8 cellular contexts compared by ENCODE assay signal in genomic region chr17:80790981-80791742, GRCh38.
A peak's percentile ranks its signal among the peaks of the same experiment; 100 is the strongest.
DNase-seq lines count a peak whose midpoint lies in the region; ATAC-seq and TF ChIP-seq lines count a peak whose summit lies in the region.

No MANE protein-coding gene starts in this region.

- H3K4me1 Mint-ChIP-seq in activated CD4-positive, alpha-beta T cell treated with anti-CD3 and anti-CD28 coated beads, Interleukin-2, amount 10 ng/mL, durations not matched to agents 24 days and 14 days = peaks cover 72% of the 10 kb centered on the region
- H3K4me1 Mint-ChIP-seq in activated CD8-positive, alpha-beta T cell treated with anti-CD3 and anti-CD28 coated beads for 36 hours (ENCODE audit: low read depth) = peaks cover 76% of the 10 kb centered on the region
- H3K4me1 Mint-ChIP-seq in stimulated activated naive CD8-positive, alpha-beta T cell treated with anti-CD3 and anti-CD28 coated beads, Interleukin-15, amount 100 ng/mL, for 72 hours = peaks cover 95% of the 10 kb centered on the region

- peak overlapping the region; percentile 97 for H3K27ac Mint-ChIP-seq in activated CD4-positive, alpha-beta T cell treated with anti-CD3 and anti-CD28 coated beads, Interleukin-2, amount 10 ng/mL, durations not matched to agents 24 days and 14 days
- peak overlapping the region; percentile 96 for H3K27ac Mint-ChIP-seq in activated CD8-positive, alpha-beta T cell treated with anti-CD3 and anti-CD28 coated beads for 36 hours
- H3K27ac Mint-ChIP-seq in stimulated activated naive CD8-positive, alpha-beta T cell treated with anti-CD3 and anti-CD28 coated beads, Interleukin-15, amount 100 ng/mL, for 72 hours = peak overlapping the region; percentile 94 to 98

- POLR2A ChIA-PET in activated CD8-positive, alpha-beta T cell treated with anti-CD3 and anti-CD28 coated beads for 36 hours (lab: Charles Lee) = interaction anchor here (0.7 to 2.9 kb wide), 15 partner anchors 10 to 337 kb away, joined by 3 to 21 read pairs (median 5); no protein-coding TSS in a partner anchor

- WGBS in hepatocyte (ENCODE audit: low lambda C conversion rate, missing lambda C conversion rate) = 71% methylated on average over 10 of the region's 10 CpGs

- CTCF ChIA-PET in activated CD8-positive, alpha-beta T cell treated with anti-CD3 and anti-CD28 coated beads for 36 hours (lab: Charles Lee) = interaction anchor here (0.7 to 1.5 kb wide), 10 partner anchors 9 to 179 kb away, joined by 3 to 5 read pairs (median 3); no protein-coding TSS in a partner anchor

- H3K27ac ChIP-seq in hepatocyte = peak overlapping the region; percentile 87

- H3K27me3 Mint-ChIP-seq in activated CD4-positive, alpha-beta T cell treated with anti-CD3 and anti-CD28 coated beads, Interleukin-2, amount 10 ng/mL, durations not matched to agents 24 days and 14 days = no peaks in the 10 kb centered on the region
- H3K27me3 Mint-ChIP-seq in activated CD8-positive, alpha-beta T cell treated with anti-CD3 and anti-CD28 coated beads for 36 hours = no peaks in the 10 kb centered on the region
- H3K27me3 Mint-ChIP-seq in stimulated activated naive CD8-positive, alpha-beta T cell treated with anti-CD3 and anti-CD28 coated beads, Interleukin-15, amount 100 ng/mL, for 72 hours = no peaks in the 10 kb centered on the region

- H3K4me2 ChIP-seq in hepatocyte = peak overlapping the region; percentile 42

- peak overlapping the region; percentile 79 for H3K4me3 Mint-ChIP-seq in activated CD4-positive, alpha-beta T cell treated with anti-CD3 and anti-CD28 coated beads, Interleukin-2, amount 10 ng/mL, durations not matched to agents 24 days and 14 days
- H3K4me3 Mint-ChIP-seq in activated CD8-positive, alpha-beta T cell treated with anti-CD3 and anti-CD28 coated beads for 36 hours = peak overlapping the region; percentile 58
- H3K4me3 Mint-ChIP-seq in stimulated activated naive CD8-positive, alpha-beta T cell treated with anti-CD3 and anti-CD28 coated beads, Interleukin-15, amount 100 ng/mL, for 72 hours = peak overlapping the region; percentile 74 to 78

- no peaks in the 10 kb centered on the region for H4K20me1 ChIP-seq in hepatocyte (ENCODE audit: insufficient read depth, poor library complexity, severe bottlenecking)

- peak; percentile 43 for ATAC-seq in activated CD8-positive, alpha-beta T cell treated with anti-CD3 and anti-CD28 coated beads for 36 hours
- peak; percentile 53 for ATAC-seq in stimulated activated naive CD8-positive, alpha-beta T cell treated with anti-CD3 and anti-CD28 coated beads, Interleukin-15, amount 100 ng/mL, for 72 hours

- TF ChIP-seq CTCF in activated CD8-positive, alpha-beta T cell treated with anti-CD3 and anti-CD28 coated beads for 36 hours (IDR thresholded peaks at IDR 0.05) = no peak
- no peak for TF ChIP-seq CTCF in hepatocyte (IDR thresholded peaks at IDR 0.05; ENCODE audit: poor library complexity)

- no peak overlapping the region for H3K4me3 ChIP-seq in hepatocyte

- no peak overlapping the region for H2AFZ ChIP-seq in hepatocyte

- no peaks in the 10 kb centered on the region for H3K9me3 ChIP-seq in hepatocyte (ENCODE audit: low read depth)

- peaks cover 11% of the 10 kb centered on the region for H3K9me3 Mint-ChIP-seq in activated CD4-positive, alpha-beta T cell treated with anti-CD3 and anti-CD28 coated beads, Interleukin-2, amount 10 ng/mL, durations not matched to agents 24 days and 14 days
- H3K9me3 Mint-ChIP-seq in activated CD8-positive, alpha-beta T cell treated with anti-CD3 and anti-CD28 coated beads for 36 hours = peaks cover 8% of the 10 kb centered on the region
- peaks cover 8 to 16% of the 10 kb centered on the region in 2 donors for H3K9me3 Mint-ChIP-seq in stimulated activated naive CD8-positive, alpha-beta T cell treated with anti-CD3 and anti-CD28 coated beads, Interleukin-15, amount 100 ng/mL, for 72 hours

- peaks cover 8% of the 10 kb centered on the region for H3K79me2 ChIP-seq in hepatocyte

- H3K4me1 ChIP-seq in hepatocyte (ENCODE audit: insufficient read depth) = peaks cover 35% of the 10 kb centered on the region

- peak; percentile 78 for DNase-seq in activated CD4-positive, alpha-beta T cell treated with anti-CD3 and anti-CD28 coated beads, Interleukin-2, amount 10 ng/mL, durations not matched to agents 24 days and 14 days
- DNase-seq in activated CD4-positive, alpha-beta T cell treated with anti-CD3 and anti-CD28 coated beads, Interleukin-2, amount 50 U/mL, for 48 hours = no peak
- DNase-seq in activated CD8-positive, alpha-beta T cell treated with anti-CD3 and anti-CD28 coated beads for 36 hours = peak; percentile 43
- DNase-seq in hepatocyte (ENCODE audit: low spot score) (no peak), NCI-H2107 treated with DMSO at 0.1 percent for 48 hours (lab: John Stamatoyannopoulos, UW; ENCODE audit: unreplicated experiment) (no peak), NOMO-1 treated with dmso at 0.1 percent for 144 hours (lab: John Stamatoyannopoulos, UW; ENCODE audit: unreplicated experiment) (no peak), COLO829 (ENCODE audit: low spot score) (no peak)
- DNase-seq in stimulated activated naive CD8-positive, alpha-beta T cell treated with anti-CD3 and anti-CD28 coated beads, Interleukin-15, amount 100 ng/mL, for 72 hours = no peak

- intact Hi-C loops in activated CD4-positive, alpha-beta T cell treated with anti-CD3 and anti-CD28 coated beads, Interleukin-2, amount 10 ng/mL, durations not matched to agents 24 days and 14 days (cut with micrococcal nuclease) = loop anchor here (1.0 to 2.0 kb wide), 7 partner anchors 11 to 110 kb away; no protein-coding TSS in a partner anchor
- intact Hi-C loops in activated CD8-positive, alpha-beta T cell treated with anti-CD3 and anti-CD28 coated beads for 36 hours (cut with micrococcal nuclease) = no loop called here

- H3K27me3 ChIP-seq in hepatocyte = no peaks in the 10 kb centered on the region

- H3K36me3 Mint-ChIP-seq in activated CD4-positive, alpha-beta T cell treated with anti-CD3 and anti-CD28 coated beads, Interleukin-2, amount 10 ng/mL, durations not matched to agents 24 days and 14 days (ENCODE audit: low read depth) = peaks cover 55% of the 10 kb centered on the region
- peaks cover 53% of the 10 kb centered on the region for H3K36me3 Mint-ChIP-seq in activated CD8-positive, alpha-beta T cell treated with anti-CD3 and anti-CD28 coated beads for 36 hours (ENCODE audit: low read depth)

- no peaks in the 10 kb centered on the region for H3K9me2 ChIP-seq in hepatocyte (replicated peaks; ENCODE audit: insufficient read depth)

- no peaks in the 10 kb centered on the region for H3K36me3 ChIP-seq in hepatocyte (replicated peaks; ENCODE audit: insufficient read depth, low read depth)

Comparison
In these comparisons a context has a peak if more than half of its experiments do, and no peak if none do; other contexts are left out.
1. DNase-seq: peak in activated CD4-positive, alpha-beta T cell treated with anti-CD3 and anti-CD28 coated beads, Interleukin-2, amount 10 ng/mL, durations not matched to agents 24 days and 14 days (single experiment) and activated CD8-positive, alpha-beta T cell treated with anti-CD3 and anti-CD28 coated beads for 36 hours (single experiment); none in activated CD4-positive, alpha-beta T cell treated with anti-CD3 and anti-CD28 coated beads, Interleukin-2, amount 50 U/mL, for 48 hours (0 of 2), hepatocyte (single experiment), stimulated activated naive CD8-positive, alpha-beta T cell treated with anti-CD3 and anti-CD28 coated beads, Interleukin-15, amount 100 ng/mL, for 72 hours (0 of 2), NCI-H2107 treated with DMSO at 0.1 percent for 48 hours (single experiment), NOMO-1 treated with dmso at 0.1 percent for 144 hours (single experiment) and COLO829 (single experiment).
2. Peak in every context shown above with its lines, with median percentiles within 50 percentile points of each other: H3K27ac Mint-ChIP-seq and H3K4me3 Mint-ChIP-seq.